ENCODE assay signal across 9 cellular contexts in the genomic region with DNA sequence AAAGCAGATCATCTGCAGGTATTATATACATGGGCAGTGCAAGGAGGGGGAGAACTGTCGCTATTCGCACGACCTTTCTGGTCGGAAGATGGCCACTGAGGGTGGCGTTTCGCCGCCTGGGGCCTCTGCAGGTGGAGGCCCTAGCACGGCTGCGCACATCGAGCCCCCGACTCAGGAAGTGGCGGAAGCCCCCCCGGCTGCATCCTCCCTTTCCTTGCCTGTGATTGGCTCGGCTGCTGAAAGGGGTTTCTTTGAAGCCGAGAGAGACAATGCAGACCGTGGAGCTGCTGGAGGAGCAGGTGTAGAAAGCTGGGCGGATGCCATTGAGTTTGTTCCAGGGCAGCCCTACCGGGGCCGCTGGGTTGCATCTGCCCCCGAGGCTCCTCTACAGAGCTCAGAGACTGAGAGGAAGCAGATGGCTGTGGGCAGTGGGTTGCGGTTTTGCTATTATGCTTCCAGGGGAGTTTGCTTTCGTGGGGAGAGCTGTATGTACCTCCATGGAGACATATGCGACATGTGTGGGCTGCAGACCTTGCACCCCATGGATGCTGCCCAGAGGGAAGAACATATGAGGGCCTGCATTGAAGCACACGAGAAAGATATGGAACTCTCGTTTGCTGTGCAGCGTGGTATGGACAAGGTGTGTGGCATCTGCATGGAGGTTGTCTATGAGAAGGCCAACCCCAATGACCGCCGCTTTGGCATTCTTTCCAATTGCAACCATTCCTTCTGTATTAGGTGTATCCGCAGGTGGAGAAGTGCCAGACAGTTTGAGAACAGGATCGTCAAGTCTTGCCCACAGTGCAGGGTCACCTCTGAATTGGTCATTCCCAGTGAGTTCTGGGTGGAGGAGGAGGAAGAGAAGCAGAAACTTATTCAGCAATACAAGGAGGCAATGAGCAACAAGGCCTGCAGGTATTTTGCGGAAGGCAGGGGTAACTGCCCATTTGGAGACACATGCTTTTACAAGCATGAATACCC. TPM values are rescaled to one million over a fixed set of nuclear protein-coding genes. Genes with fewer than 3 reads are reported as not detected.
DNase-seq lines count a peak whose midpoint lies in the region; ATAC-seq, FAIRE-seq and TF ChIP-seq lines count a peak whose summit lies in the region.
"Had no signal": no experiment of that assay in that cellular context is flagged by ENCODE, and none has a peak within 500 bp of the region (broad histone marks: within the 10 kb centered on the region; RNA-seq: fewer than 3 reads in every experiment).

No MANE protein-coding gene starts in this region.

- H3K27me3 Mint-ChIP-seq in activated T-helper 1 cell treated with anti-CD3 and anti-CD28 coated beads, Interleukin-12 subunit alpha, Interleukin-12 subunit beta, Interleukin-2, Interleukin-4 antibody, amounts not matched to agents 30 ng/mL and 10 ng/mL and 1 ng/mL, durations not matched to agents 14 hours and 24 hours and 36 hours (ENCODE audit: insufficient read depth): no peaks in the 10 kb centered on the region

- TF ChIP-seq CTCF in lung (IDR thresholded peaks at IDR 0.05; ENCODE audit: control extremely low read depth, extremely low read depth): no peak
- no peak for TF ChIP-seq CTCF in left lung (IDR thresholded peaks at IDR 0.05)

- in situ Hi-C loops in HAP-1 (cut with MboI; ENCODE audit: low sequenced_read_pairs): no loop called here

- intact Hi-C loops in activated T-helper 1 cell treated with anti-CD3 and anti-CD28 coated beads, Interleukin-12 subunit alpha, Interleukin-12 subunit beta, Interleukin-2, Interleukin-4 antibody, amounts not matched to agents 30 ng/mL and 10 ng/mL and 1 ng/mL, durations not matched to agents 14 hours and 24 hours and 36 hours (cut with micrococcal nuclease): no loop called here
- intact Hi-C loops in left lung (cut with DNase I): no loop called here

- WGBS in lung, 2 donors: 84% methylated on average over 31 of the region's 31 CpGs

- H3K9me3 Mint-ChIP-seq in activated T-helper 1 cell treated with anti-CD3 and anti-CD28 coated beads, Interleukin-12 subunit alpha, Interleukin-12 subunit beta, Interleukin-2, Interleukin-4 antibody, amounts not matched to agents 30 ng/mL and 10 ng/mL and 1 ng/mL, durations not matched to agents 14 hours and 24 hours and 36 hours: peaks cover 9% of the 10 kb centered on the region

- H3K27ac ChIP-seq in lung (ENCODE audit: low read depth in 1 of 2, low read length in 1 of 2): no peak overlapping the region
- H3K27ac ChIP-seq in left lung: no peak overlapping the region

- H3K4me1 ChIP-seq in lung (ENCODE audit: control insufficient read depth in 2 of 2, insufficient read depth in 2 of 2, low read length in 2 of 2): no peaks in the 10 kb centered on the region
- no peaks in the 10 kb centered on the region for H3K4me1 ChIP-seq in HAP-1
- H3K4me1 ChIP-seq in left lung: no peaks in the 10 kb centered on the region

- H3K4me3 ChIP-seq in lung: peak overlapping the region; percentile 2
- no peak overlapping the region for H3K4me3 ChIP-seq in HAP-1
- peak overlapping the region in 1 of 2 donors; percentile 33 for H3K4me3 ChIP-seq in left lung

- H3K27me3 ChIP-seq in lung (ENCODE audit: control insufficient read depth, insufficient read depth) (peaks cover 4% of the 10 kb centered on the region), HAP-1 (ENCODE audit: low read depth) (no peaks in the 10 kb centered on the region), left lung (peaks cover 8 to 22% of the 10 kb centered on the region in 2 donors)

- no peaks in the 10 kb centered on the region for H3K36me3 ChIP-seq in lung (ENCODE audit: control insufficient read depth in 2 of 2, insufficient read depth in 2 of 2, low read length in 2 of 2)
- H3K36me3 ChIP-seq in HAP-1 (replicated peaks): no peaks in the 10 kb centered on the region
- no peaks in the 10 kb centered on the region for H3K36me3 ChIP-seq in left lung

- peak overlapping the region; percentile 74 for H3K4me3 Mint-ChIP-seq in activated T-helper 1 cell treated with anti-CD3 and anti-CD28 coated beads, Interleukin-12 subunit alpha, Interleukin-12 subunit beta, Interleukin-2, Interleukin-4 antibody, amounts not matched to agents 30 ng/mL and 10 ng/mL and 1 ng/mL, durations not matched to agents 14 hours and 24 hours and 36 hours

- no peak overlapping the region for H3K27ac Mint-ChIP-seq in activated T-helper 1 cell treated with anti-CD3 and anti-CD28 coated beads, Interleukin-12 subunit alpha, Interleukin-12 subunit beta, Interleukin-2, Interleukin-4 antibody, amounts not matched to agents 30 ng/mL and 10 ng/mL and 1 ng/mL, durations not matched to agents 14 hours and 24 hours and 36 hours

- ATAC-seq in GM21423 (IDR thresholded peaks at IDR 0.05; ENCODE audit: unreplicated experiment): peak; percentile 40
- ATAC-seq in lung (ENCODE audit: insufficient read depth, low FRiP score): no peak
- no peak for ATAC-seq in left lung

- DNase-seq in NCI-H2227 (lab: John Stamatoyannopoulos, UW; ENCODE audit: unreplicated experiment): peak; percentile 91
- no peak for DNase-seq in activated T-helper 1 cell treated with anti-CD3 and anti-CD28 coated beads, Interleukin-12 subunit alpha, Interleukin-12 subunit beta, Interleukin-2, Interleukin-4 antibody, amounts not matched to agents 30 ng/mL and 10 ng/mL and 1 ng/mL, durations not matched to agents 14 hours and 24 hours and 36 hours (ENCODE audit: low spot score)
- no peak for DNase-seq in lung (ENCODE audit: low spot score)
- DNase-seq in RCC 7860 (ENCODE audit: low spot score): no peak
- DNase-seq in HAP-1 (ENCODE audit: low spot score in 2 of 2): no peak
- DNase-seq in HEK293T (ENCODE audit: extremely low spot score): no peak
- no peak for DNase-seq in left lung

- no peaks in the 10 kb centered on the region for H3K36me3 Mint-ChIP-seq in activated T-helper 1 cell treated with anti-CD3 and anti-CD28 coated beads, Interleukin-12 subunit alpha, Interleukin-12 subunit beta, Interleukin-2, Interleukin-4 antibody, amounts not matched to agents 30 ng/mL and 10 ng/mL and 1 ng/mL, durations not matched to agents 14 hours and 24 hours and 36 hours (ENCODE audit: low read depth)

- POLR2A ChIA-PET in HEK293T (lab: Yijun Ruan, JAX): no interaction called here

- H3K9me3 ChIP-seq in lung (ENCODE audit: control insufficient read depth in 2 of 2, insufficient read depth in 1 of 2, low read length in 1 of 2) (peaks cover 0 to 8% of the 10 kb centered on the region in 2 donors), HAP-1 (no peaks in the 10 kb centered on the region), left lung (peaks cover 0 to 10% of the 10 kb centered on the region in 2 donors)

- CTCF ChIA-PET in HEK293T (lab: Yijun Ruan, JAX): no interaction called here

- no peak for FAIRE-seq in RCC 7860 (lab: Jason Lieb, UNC)
- FAIRE-seq: keratinocyte had no signal

- no peaks in the 10 kb centered on the region for H3K4me1 Mint-ChIP-seq in activated T-helper 1 cell treated with anti-CD3 and anti-CD28 coated beads, Interleukin-12 subunit alpha, Interleukin-12 subunit beta, Interleukin-2, Interleukin-4 antibody, amounts not matched to agents 30 ng/mL and 10 ng/mL and 1 ng/mL, durations not matched to agents 14 hours and 24 hours and 36 hours (ENCODE audit: low read depth)

TF ChIP-seq in HEK293T, 16 proteins besides CTCF, POLR2A, EP300 and RAD21:
- TF ChIP-seq FOXK2 (IDR thresholded peaks at IDR 0.05) (no peak), FOXA1 (IDR thresholded peaks at IDR 0.05) (no peak), SP1 (IDR thresholded peaks at IDR 0.05) (no peak), ARNT (IDR thresholded peaks at IDR 0.05) (no peak), HDGF (IDR thresholded peaks at IDR 0.05; ENCODE audit: borderline replicate concordance) (no peak), FOXM1 (IDR thresholded peaks at IDR 0.05; ENCODE audit: borderline replicate concordance) (no peak), SUZ12 (IDR thresholded peaks at IDR 0.05) (no peak), ELF4 (IDR thresholded peaks at IDR 0.05) (no peak), ZNF384 (IDR thresholded peaks at IDR 0.05) (no peak), TARDBP (IDR thresholded peaks at IDR 0.05) (no peak), BHLHE40 (IDR thresholded peaks at IDR 0.05; ENCODE audit: borderline replicate concordance) (no peak), CTBP1 (IDR thresholded peaks at IDR 0.05; ENCODE audit: borderline replicate concordance) (no peak), NFRKB (IDR thresholded peaks at IDR 0.05) (no peak), LEF1 (IDR thresholded peaks at IDR 0.05; ENCODE audit: borderline replicate concordance) (no peak), L3MBTL2 (conservative IDR thresholded peaks at IDR 0.05) (no peak)
- TF ChIP-seq, protein P1, sequence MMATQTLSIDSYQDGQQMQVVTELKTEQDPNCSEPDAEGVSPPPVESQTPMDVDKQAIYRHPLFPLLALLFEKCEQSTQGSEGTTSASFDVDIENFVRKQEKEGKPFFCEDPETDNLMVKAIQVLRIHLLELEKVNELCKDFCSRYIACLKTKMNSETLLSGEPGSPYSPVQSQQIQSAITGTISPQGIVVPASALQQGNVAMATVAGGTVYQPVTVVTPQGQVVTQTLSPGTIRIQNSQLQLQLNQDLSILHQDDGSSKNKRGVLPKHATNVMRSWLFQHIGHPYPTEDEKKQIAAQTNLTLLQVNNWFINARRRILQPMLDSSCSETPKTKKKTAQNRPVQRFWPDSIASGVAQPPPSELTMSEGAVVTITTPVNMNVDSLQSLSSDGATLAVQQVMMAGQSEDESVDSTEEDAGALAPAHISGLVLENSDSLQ (IDR thresholded peaks at IDR 0.05): no peak

RNA-seq across cellular contexts. Expression of a gene that starts 0.9 kb away (rescaled TPM):
- total RNA-seq in activated T-helper 1 cell treated with anti-CD3 and anti-CD28 coated beads, Interleukin-12 subunit alpha, Interleukin-12 subunit beta, Interleukin-2, Interleukin-4 antibody, amounts not matched to agents 30 ng/mL and 10 ng/mL and 1 ng/mL, durations not matched to agents 14 hours and 24 hours and 36 hours: 1.7 and 2.1 TPM in 2 replicates
- not detected for total RNA-seq in lung
- polyA plus RNA-seq in lung: under 1 TPM; 0.30 to 0.40 TPM
- total RNA-seq in left lung: under 1 TPM in 1 of 2 donors, not detected in 1; 0.71 TPM
- polyA plus RNA-seq: keratinocyte had no signal
